In genomic region chr16:12470311-12471229, GRCh38 we compare ENCODE assay signal across 14 cellular contexts.
DNase-seq lines count a peak whose midpoint lies in the region; ATAC-seq, FAIRE-seq and TF ChIP-seq lines count a peak whose summit lies in the region.
"Had no signal": no experiment of that assay in that cellular context is flagged by ENCODE, and none has a peak within 500 bp of the region (broad histone marks: within the 10 kb centered on the region; RNA-seq: fewer than 3 reads in every experiment).

No MANE protein-coding gene starts in this region.

- H3K4me2 ChIP-seq in astrocyte (ENCODE audit: low read length) (peak overlapping the region; percentile 80), mesenchymal stem cell (ENCODE audit: low read length, poor library complexity, severe bottlenecking) (no peak overlapping the region)
- H3K4me2 ChIP-seq: BLaER1 treated with 17β-estradiol and CSF1 and Interleukin-3, amounts not matched to agents 10 nM and 100 nM had no signal

- no peak overlapping the region for H2AK5ac ChIP-seq in mesenchymal stem cell (ENCODE audit: low read length, severe bottlenecking)

- no peaks in the 10 kb centered on the region for H3K27me3 ChIP-seq in astrocyte (ENCODE audit: insufficient read depth, low read length)
- no peaks in the 10 kb centered on the region for H3K27me3 ChIP-seq in mesenchymal stem cell (ENCODE audit: control insufficient read depth in 1 of 2, insufficient read depth in 1 of 2, low read length in 2 of 2)
- H3K27me3 ChIP-seq in effector memory CD4-positive, alpha-beta T cell (replicated peaks; ENCODE audit: control insufficient read depth, insufficient read depth, low read length, poor library complexity, severe bottlenecking), result no peaks in the 10 kb centered on the region
- H3K27me3 ChIP-seq: BLaER1 treated with 17β-estradiol and CSF1 and Interleukin-3, amounts not matched to agents 10 nM and 100 nM had no signal

- H3K36me3 Mint-ChIP-seq in astrocyte (ENCODE audit: low read depth, unreplicated experiment), result no peaks in the 10 kb centered on the region
- H3K36me3 Mint-ChIP-seq in stimulated activated naive B cell treated with anti-CD40 and anti-IgM and Interleukin-4, amounts not matched to agents 10 μg/mL and 1 μg/mL and 100 μg/mL, for 72 hours, result peaks cover 20 to 31% of the 10 kb centered on the region in 2 donors
- H3K36me3 Mint-ChIP-seq: brain had no signal

- no peak overlapping the region for H4K91ac ChIP-seq in mesenchymal stem cell (ENCODE audit: low read length)

- ATAC-seq in left ventricle myocardium superior, result peak; percentile 98
- no peak for ATAC-seq in stimulated activated naive B cell treated with anti-CD40 and anti-IgM and Interleukin-4, amounts not matched to agents 10 μg/mL and 1 μg/mL and 100 μg/mL, for 72 hours (replicated peaks)
- ATAC-seq in activated CD4-positive, CD25-positive, alpha-beta regulatory T cell treated with anti-CD3 and anti-CD28 coated beads, Interleukin-2, amount 50 U/mL, for 24 hours, result no peak
- no peak for ATAC-seq in HG03520 (IDR thresholded peaks at IDR 0.05; ENCODE audit: unreplicated experiment)

- H2AFZ ChIP-seq in astrocyte (ENCODE audit: low read depth, low read length), result no peak overlapping the region
- H2AFZ ChIP-seq in mesenchymal stem cell (ENCODE audit: low read depth, low read length), result no peak overlapping the region

- H3K27ac Mint-ChIP-seq in astrocyte (ENCODE audit: unreplicated experiment), result no peak overlapping the region
- H3K27ac Mint-ChIP-seq in stimulated activated naive B cell treated with anti-CD40 and anti-IgM and Interleukin-4, amounts not matched to agents 10 μg/mL and 1 μg/mL and 100 μg/mL, for 72 hours, result peak overlapping the region; percentile 31
- H3K27ac Mint-ChIP-seq: brain had no signal

- 84% methylated on average over 24 of the region's 24 CpGs for WGBS in mesenchymal stem cell

- H3K36me3 ChIP-seq in astrocyte (ENCODE audit: insufficient read depth, low read length) (no peaks in the 10 kb centered on the region), mesenchymal stem cell (ENCODE audit: control insufficient read depth in 1 of 2, insufficient read depth in 2 of 2, low read depth in 1 of 2, low read length in 2 of 2) (no peaks in the 10 kb centered on the region)
- H3K36me3 ChIP-seq in effector memory CD4-positive, alpha-beta T cell (ENCODE audit: control insufficient read depth, insufficient read depth, low read length), result no peaks in the 10 kb centered on the region
- H3K36me3 ChIP-seq: prostate gland had no signal

- H4K20me1 ChIP-seq in astrocyte (ENCODE audit: insufficient read depth, low read length), result peaks cover 3% of the 10 kb centered on the region

- H3K4me3 ChIP-seq in astrocyte (ENCODE audit: insufficient read depth, low read depth, low read length) (peak overlapping the region; percentile 19), mesenchymal stem cell (ENCODE audit: insufficient read depth in 1 of 2, low read depth in 1 of 2, low read length in 2 of 2) (no peak overlapping the region)
- no peak overlapping the region for H3K4me3 ChIP-seq in effector memory CD4-positive, alpha-beta T cell (ENCODE audit: insufficient read depth, low read depth, low read length, poor library complexity, severe bottlenecking)
- H3K4me3 ChIP-seq: BLaER1 treated with 17β-estradiol and CSF1 and Interleukin-3, amounts not matched to agents 10 nM and 100 nM; prostate gland had no signal

- no peak overlapping the region for H3K4me3 Mint-ChIP-seq in astrocyte (ENCODE audit: unreplicated experiment)
- H3K4me3 Mint-ChIP-seq in stimulated activated naive B cell treated with anti-CD40 and anti-IgM and Interleukin-4, amounts not matched to agents 10 μg/mL and 1 μg/mL and 100 μg/mL, for 72 hours, result no peak overlapping the region
- H3K4me3 Mint-ChIP-seq: brain had no signal

- no peaks in the 10 kb centered on the region for H3K4me1 Mint-ChIP-seq in astrocyte (ENCODE audit: low read depth, unreplicated experiment)
- peaks cover 30 to 43% of the 10 kb centered on the region in 2 donors for H3K4me1 Mint-ChIP-seq in stimulated activated naive B cell treated with anti-CD40 and anti-IgM and Interleukin-4, amounts not matched to agents 10 μg/mL and 1 μg/mL and 100 μg/mL, for 72 hours

- H3K4me1 ChIP-seq in astrocyte (ENCODE audit: insufficient read depth, low read length), result peaks cover 13% of the 10 kb centered on the region
- H3K4me1 ChIP-seq in mesenchymal stem cell (ENCODE audit: control insufficient read depth, insufficient read depth, low read depth, low read length), result no peaks in the 10 kb centered on the region
- H3K4me1 ChIP-seq in effector memory CD4-positive, alpha-beta T cell (ENCODE audit: control insufficient read depth, insufficient read depth, low read length, poor library complexity, severe bottlenecking), result no peaks in the 10 kb centered on the region
- H3K4me1 ChIP-seq: prostate gland had no signal

- H3K18ac ChIP-seq in mesenchymal stem cell (ENCODE audit: low read depth in 1 of 2, low read length in 2 of 2), result no peak overlapping the region

- H3K27ac ChIP-seq in astrocyte (ENCODE audit: low read depth, low read length) (no peak overlapping the region), mesenchymal stem cell (ENCODE audit: low read length, poor library complexity, severe bottlenecking) (no peak overlapping the region)
- no peak overlapping the region for H3K27ac ChIP-seq in effector memory CD4-positive, alpha-beta T cell (ENCODE audit: insufficient read depth, low read length, poor library complexity, severe bottlenecking)
- H3K27ac ChIP-seq: BLaER1 treated with 17β-estradiol and CSF1 and Interleukin-3, amounts not matched to agents 10 nM and 100 nM; prostate gland had no signal

- peaks cover 4% of the 10 kb centered on the region for H3K27me3 Mint-ChIP-seq in astrocyte (ENCODE audit: low read depth, unreplicated experiment)
- no peaks in the 10 kb centered on the region for H3K27me3 Mint-ChIP-seq in stimulated activated naive B cell treated with anti-CD40 and anti-IgM and Interleukin-4, amounts not matched to agents 10 μg/mL and 1 μg/mL and 100 μg/mL, for 72 hours

- H2BK15ac ChIP-seq in mesenchymal stem cell (ENCODE audit: low read depth, poor library complexity, severe bottlenecking), result no peak overlapping the region

- no peak overlapping the region for H3K23ac ChIP-seq in mesenchymal stem cell (ENCODE audit: low read length in 2 of 2)

- H3K9me3 ChIP-seq in astrocyte (ENCODE audit: insufficient read depth, low read depth, low read length) (no peaks in the 10 kb centered on the region), mesenchymal stem cell (ENCODE audit: control insufficient read depth, low read length) (no peaks in the 10 kb centered on the region)
- H3K9me3 ChIP-seq in effector memory CD4-positive, alpha-beta T cell (ENCODE audit: control insufficient read depth, low read length), result no peaks in the 10 kb centered on the region
- H3K9me3 ChIP-seq: BLaER1 treated with 17β-estradiol and CSF1 and Interleukin-3, amounts not matched to agents 10 nM and 100 nM; prostate gland had no signal

- no peak overlapping the region for H3K4ac ChIP-seq in mesenchymal stem cell (ENCODE audit: low read depth in 1 of 2, low read length in 2 of 2)

- no peak overlapping the region for H2BK120ac ChIP-seq in mesenchymal stem cell (ENCODE audit: low read depth, low read length)

- no peak overlapping the region for H2BK12ac ChIP-seq in mesenchymal stem cell (ENCODE audit: low read length in 2 of 2)

- FAIRE-seq in astrocyte (lab: Jason Lieb, UNC), result no peak
- FAIRE-seq: kidney had no signal

- no peak overlapping the region for H4K8ac ChIP-seq in mesenchymal stem cell (ENCODE audit: low read length)

- no peak overlapping the region for H2BK5ac ChIP-seq in mesenchymal stem cell (ENCODE audit: low read depth, low read length, poor library complexity, severe bottlenecking)

- intact Hi-C loops in left ventricle myocardium superior (cut with micrococcal nuclease), result no loop called here

- H3K79me2 ChIP-seq in astrocyte (ENCODE audit: insufficient read depth, low read length), result no peaks in the 10 kb centered on the region

- H3K9ac ChIP-seq in astrocyte (ENCODE audit: low read length), result peak overlapping the region; percentile 25
- no peak overlapping the region for H3K9ac ChIP-seq in mesenchymal stem cell (ENCODE audit: low read length)
- H3K9ac ChIP-seq: BLaER1 treated with 17β-estradiol and CSF1 and Interleukin-3, amounts not matched to agents 10 nM and 100 nM had no signal

- H3K79me1 ChIP-seq in mesenchymal stem cell (replicated peaks; ENCODE audit: low read length, poor library complexity, severe bottlenecking), result no peaks in the 10 kb centered on the region

- H3K9me3 Mint-ChIP-seq in astrocyte (ENCODE audit: unreplicated experiment), result no peaks in the 10 kb centered on the region
- no peaks in the 10 kb centered on the region for H3K9me3 Mint-ChIP-seq in stimulated activated naive B cell treated with anti-CD40 and anti-IgM and Interleukin-4, amounts not matched to agents 10 μg/mL and 1 μg/mL and 100 μg/mL, for 72 hours
- H3K9me3 Mint-ChIP-seq: brain had no signal

- no peak overlapping the region for H3K14ac ChIP-seq in mesenchymal stem cell (ENCODE audit: low read length in 2 of 2)

- TF ChIP-seq CTCF in astrocyte (IDR thresholded peaks at IDR 0.05; ENCODE audit: insufficient read depth, low read depth, low read length), result no peak

- DNase-seq in NCI-H1105 (lab: John Stamatoyannopoulos, UW) (peak; percentile 76), astrocyte (ENCODE audit: low read depth) (peak; percentile 65), left ventricle myocardium superior (peak; percentile 85), mesenchymal stem cell (no peak)
- DNase-seq in stimulated activated naive B cell treated with anti-CD40 and anti-IgM and Interleukin-4, amounts not matched to agents 10 μg/mL and 1 μg/mL and 100 μg/mL, for 72 hours, result no peak
- DNase-seq in effector memory CD4-positive, alpha-beta T cell, result no peak
- DNase-seq: activated CD8-positive, alpha-beta memory T cell treated with anti-CD3 and anti-CD28 coated beads for 24 hours; activated effector memory CD4-positive, alpha-beta T cell treated with anti-CD3 and anti-CD28 coated beads, Interleukin-2, amount 50 U/mL, for 16 hours; kidney had no signal

Comparison
In these comparisons a context has a peak if more than half of its experiments do, and no peak if none do; other contexts are left out.
1. DNase-seq: peak in NCI-H1105 (single experiment), astrocyte (single experiment) and left ventricle myocardium superior (single experiment); none in stimulated activated naive B cell treated with anti-CD40 and anti-IgM and Interleukin-4, amounts not matched to agents 10 μg/mL and 1 μg/mL and 100 μg/mL, for 72 hours (single experiment), mesenchymal stem cell (single experiment) and effector memory CD4-positive, alpha-beta T cell (0 of 3).